In genomic region chr1:3745071-3745470, GRCh38 we compare ENCODE assay signal across 2 cellular contexts.
TF ChIP-seq lines count a peak whose summit lies in the region.

No MANE protein-coding gene starts in this region.

TF ChIP-seq in HepG2, 621 proteins besides CTCF, POLR2A, EP300 and RAD21:
- TF ChIP-seq IRF2 (CRISPR knock-in tag; IDR thresholded peaks at IDR 0.05), result no peak
- no peak for TF ChIP-seq STAG1 (CRISPR knock-in tag; IDR thresholded peaks at IDR 0.05)
- TF ChIP-seq ZBED4 (CRISPR knock-in tag; IDR thresholded peaks at IDR 0.05; ENCODE audit: borderline replicate concordance), result no peak
- no peak for TF ChIP-seq NFE2L1 (CRISPR knock-in tag; IDR thresholded peaks at IDR 0.05; ENCODE audit: borderline replicate concordance)
- no peak for TF ChIP-seq HMGXB4 (CRISPR knock-in tag; IDR thresholded peaks at IDR 0.05; ENCODE audit: borderline replicate concordance in 1 of 2, low read depth in 1 of 2)

TF ChIP-seq in WTC11, 78 proteins besides CTCF, POLR2A, EP300 and RAD21:
- TF ChIP-seq KAT7 (CRISPR knock-in tag; IDR thresholded peaks at IDR 0.05; ENCODE audit: borderline replicate concordance) (no peak), ZBTB21 (CRISPR knock-in tag; IDR thresholded peaks at IDR 0.05; ENCODE audit: borderline replicate concordance) (no peak), FOXP4 (CRISPR knock-in tag; IDR thresholded peaks at IDR 0.05) (no peak), TEAD1 (CRISPR knock-in tag; IDR thresholded peaks at IDR 0.05) (no peak), RORB (CRISPR knock-in tag; IDR thresholded peaks at IDR 0.05) (no peak), ZNF121 (CRISPR knock-in tag; IDR thresholded peaks at IDR 0.05) (no peak), FOXP1 (CRISPR knock-in tag; IDR thresholded peaks at IDR 0.05; ENCODE audit: borderline replicate concordance) (no peak), JAZF1 (CRISPR knock-in tag; IDR thresholded peaks at IDR 0.05) (no peak), ZNF281 (CRISPR knock-in tag; IDR thresholded peaks at IDR 0.05) (no peak), E2F1 (CRISPR knock-in tag; IDR thresholded peaks at IDR 0.05) (no peak), ATF6 (CRISPR knock-in tag; IDR thresholded peaks at IDR 0.05) (no peak), CDX4 (CRISPR knock-in tag; IDR thresholded peaks at IDR 0.05; ENCODE audit: borderline replicate concordance) (no peak)
